In genomic region chr3:119841808-119842471, GRCh38 we compare ENCODE assay signal across 25 cellular contexts.
A peak's percentile ranks its signal among the peaks of the same experiment; 100 is the strongest.
DNase-seq lines count a peak whose midpoint lies in the region; ATAC-seq and TF ChIP-seq lines count a peak whose summit lies in the region.
"Had no signal": no experiment of that assay in that cellular context is flagged by ENCODE, and none has a peak within 500 bp of the region (broad histone marks: within the 10 kb centered on the region; RNA-seq: fewer than 3 reads in every experiment).

No MANE protein-coding gene starts in this region.

- BruUV-seq in PC-3 (replicated peaks; lab: Mats Ljungman, UMichigan): no TSS peak

- ATAC-seq in PC-3: no peak
- peak in 2 of 4 donors; percentile 49 to 52 for ATAC-seq in heart left ventricle
- no peak for ATAC-seq in upper lobe of left lung (ENCODE audit: low FRiP score in 2 of 2)
- ATAC-seq: activated CD4-positive, CD25-positive, alpha-beta regulatory T cell treated with anti-CD3 and anti-CD28 coated beads, Interleukin-2, amount 50 U/mL, for 24 hours; gastroesophageal sphincter had no signal

- H3K9me3 ChIP-seq in PC-3 (ENCODE audit: low read length) (no peaks in the 10 kb centered on the region), heart left ventricle (peaks cover 0 to 11% (median 0%) of the 10 kb centered on the region in 12 donors), parathyroid adenoma (ENCODE audit: control insufficient read depth, low read length) (no peaks in the 10 kb centered on the region), upper lobe of left lung (no peaks in the 10 kb centered on the region)
- H3K9me3 ChIP-seq: gastroesophageal sphincter, sigmoid colon, transverse colon had no signal

- H2AFZ ChIP-seq in PC-3 (ENCODE audit: low read length) (no peak overlapping the region), parathyroid adenoma (no peak overlapping the region)
- H2AFZ ChIP-seq: neural progenitor cell had no signal

- no peaks in the 10 kb centered on the region for H4K20me1 ChIP-seq in PC-3 (ENCODE audit: low read length)

- no peak for TF ChIP-seq EP300 in upper lobe of left lung (IDR thresholded peaks at IDR 0.05)

- H3K27me3 ChIP-seq in PC-3 (ENCODE audit: low read length) (no peaks in the 10 kb centered on the region), heart left ventricle (no peaks in the 10 kb centered on the region), parathyroid adenoma (ENCODE audit: control insufficient read depth, insufficient read depth, low read length) (no peaks in the 10 kb centered on the region), upper lobe of left lung (no peaks in the 10 kb centered on the region)
- H3K27me3 ChIP-seq: gastroesophageal sphincter, neural progenitor cell, sigmoid colon, transverse colon had no signal

- intact Hi-C loops in PC-3 (cut with micrococcal nuclease): no loop called here
- intact Hi-C loops in heart left ventricle (cut with DNase I): no loop called here

- POLR2A ChIA-PET in PC-3 (lab: Charles Lee; ENCODE audit: unreplicated experiment): no interaction called here

- H3F3A ChIP-seq in PC-3 (ENCODE audit: low read length, unreplicated experiment): no peaks in the 10 kb centered on the region

- no peaks in the 10 kb centered on the region for H3K9me2 ChIP-seq in PC-3 (replicated peaks; ENCODE audit: low read length)

- H3K36me3 ChIP-seq in PC-3 (ENCODE audit: low read depth, low read length) (peaks cover 3% of the 10 kb centered on the region; the same call in 1 of the 2 replicates), heart left ventricle (peaks cover 0 to 31% (median 7%) of the 10 kb centered on the region in 9 donors), parathyroid adenoma (ENCODE audit: control insufficient read depth, insufficient read depth, low read length) (no peaks in the 10 kb centered on the region), upper lobe of left lung (peaks cover 0 to 12% (median 5%) of the 10 kb centered on the region in 4 donors)
- H3K36me3 ChIP-seq: transverse colon had no signal

- H3K4me3 ChIP-seq in PC-3 (ENCODE audit: low read length) (no peak overlapping the region), heart left ventricle (no peak overlapping the region), parathyroid adenoma (ENCODE audit: low read depth, low read length) (no peak overlapping the region), upper lobe of left lung (no peak overlapping the region)
- H3K4me3 ChIP-seq: gastroesophageal sphincter, lung, neural progenitor cell, sigmoid colon, transverse colon had no signal

- DNase-seq in ELR (ENCODE audit: low read depth) (peak; percentile 44), PC-3 (peak; percentile 27), heart left ventricle (no peak), SKM-1 (lab: John Stamatoyannopoulos, UW; ENCODE audit: unreplicated experiment) (no peak), NCI-H345 (lab: John Stamatoyannopoulos, UW) (no peak), upper lobe of left lung (no peak)
- DNase-seq in stimulated activated CD4-positive, alpha-beta T cell treated with anti-CD3 and anti-CD28 coated beads, Interleukin-2, amount 100 ng/mL, for 48 hours: no peak
- DNase-seq: activated CD4-positive, alpha-beta T cell treated with anti-CD3 and anti-CD28 coated beads, Interleukin-2, amount 50 U/mL, for 4 hours; activated CD8-positive, alpha-beta memory T cell treated with anti-CD3 and anti-CD28 coated beads, Interleukin-2, amount 50 U/mL, for 4 hours; activated naive CD4-positive, alpha-beta T cell; C1 segment of cervical spinal cord; DMS53; GDM1; hippocampal formation; NCI-H1092 treated with DMSO at 0.1 percent for 48 hours; NCI-H1694 treated with DMSO at 0.1 percent for 48 hours; RPMI8226; sigmoid colon; stimulated activated CD4-positive, alpha-beta T cell treated with anti-CD3 and anti-CD28 coated beads, Interleukin-4, amount 100 ng/mL, for 4 hours; transverse colon had no signal

- no peaks in the 10 kb centered on the region for H3K79me2 ChIP-seq in PC-3 (ENCODE audit: low read length)
- no peaks in the 10 kb centered on the region for H3K79me2 ChIP-seq in parathyroid adenoma

- TF ChIP-seq CTCF in PC-3 (conservative IDR thresholded peaks at IDR 0.05; ENCODE audit: low read depth, low read length) (no peak), heart left ventricle (IDR thresholded peaks at IDR 0.05) (no peak), parathyroid adenoma (IDR thresholded peaks at IDR 0.05) (no peak), upper lobe of left lung (IDR thresholded peaks at IDR 0.05) (no peak)

- TF ChIP-seq POLR2A in heart left ventricle (IDR thresholded peaks at IDR 0.05) (no peak), upper lobe of left lung (IDR thresholded peaks at IDR 0.05) (no peak)

- H3K4me1 ChIP-seq in PC-3 (ENCODE audit: insufficient read depth, low read length) (no peaks in the 10 kb centered on the region), heart left ventricle (peaks cover 0 to 21% (median 7%) of the 10 kb centered on the region in 12 donors), parathyroid adenoma (no peaks in the 10 kb centered on the region), upper lobe of left lung (no peaks in the 10 kb centered on the region)
- H3K4me1 ChIP-seq: neural progenitor cell had no signal

- H3K4me2 ChIP-seq in PC-3 (ENCODE audit: low read length): no peak overlapping the region
- peak overlapping the region; percentile 45 for H3K4me2 ChIP-seq in parathyroid adenoma (ENCODE audit: low read length)
- H3K4me2 ChIP-seq: neural progenitor cell had no signal

- whole genome bisulfite sequencing in heart left ventricle, 4 donors: 14 to 41% (median 19%) methylated on average over 2 of the region's 2 CpGs
- 45 to 53% methylated on average over 2 of the region's 2 CpGs for WGBS in upper lobe of left lung, 2 donors

- CTCF ChIA-PET in PC-3 (lab: Charles Lee): no interaction called here

- H3K27ac ChIP-seq in PC-3 (ENCODE audit: low read length) (no peak overlapping the region), heart left ventricle (peak overlapping the region in 9 of 12 donors; percentile 13 to 69 (median 55)), parathyroid adenoma (no peak overlapping the region), upper lobe of left lung (no peak overlapping the region)
- H3K27ac ChIP-seq: gastroesophageal sphincter, neural progenitor cell, transverse colon had no signal

- no peak overlapping the region for H3K9ac ChIP-seq in PC-3 (ENCODE audit: low read length)
- H3K9ac ChIP-seq in parathyroid adenoma: no peak overlapping the region
- H3K9ac ChIP-seq: neural progenitor cell had no signal

Comparison
In these comparisons a context has a peak if more than half of its experiments do, and no peak if none do; other contexts are left out.
1. DNase-seq: peak in ELR (single experiment) and PC-3 (single experiment); none in heart left ventricle (0 of 5), SKM-1 (single experiment), NCI-H345 (single experiment), upper lobe of left lung (0 of 2) and stimulated activated CD4-positive, alpha-beta T cell treated with anti-CD3 and anti-CD28 coated beads, Interleukin-2, amount 100 ng/mL, for 48 hours (0 of 2).
2. H3K27ac ChIP-seq: peak in heart left ventricle (9 of 12); none in PC-3 (single experiment), parathyroid adenoma (single experiment) and upper lobe of left lung (0 of 4).